ENCODE assay signal across 8 cellular contexts in the genomic region with DNA sequence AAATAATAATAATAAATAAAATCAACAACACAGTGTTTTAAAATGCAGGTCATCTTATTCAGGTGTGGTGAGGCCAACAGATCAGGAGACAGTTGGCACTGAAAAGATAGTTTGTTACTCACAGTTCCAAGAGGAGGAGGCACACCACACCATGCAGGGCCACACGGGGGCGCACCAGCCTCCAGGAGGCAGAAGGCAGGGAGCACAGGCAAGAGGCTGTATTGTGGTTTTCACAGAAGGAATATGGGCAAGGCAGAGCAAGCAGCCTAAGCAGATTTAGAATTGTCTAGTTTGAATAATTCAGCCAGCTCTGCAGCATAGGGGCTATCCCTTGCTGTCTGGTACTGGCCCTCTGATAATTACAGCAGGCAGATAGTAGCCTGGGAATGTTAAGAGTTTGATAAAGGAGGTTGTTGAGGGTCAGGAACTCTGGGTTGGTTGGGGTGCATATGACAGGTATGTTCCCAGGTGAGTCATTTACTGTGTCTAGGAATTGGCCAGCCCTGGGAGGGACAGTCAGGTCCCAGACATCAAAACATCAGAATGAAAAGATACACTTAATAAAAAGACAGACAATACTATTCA. TPM values are rescaled to one million over a fixed set of nuclear protein-coding genes. Genes with fewer than 3 reads are reported as not detected.
DNase-seq lines count a peak whose midpoint lies in the region; ATAC-seq and TF ChIP-seq lines count a peak whose summit lies in the region.

No MANE protein-coding gene starts in this region.

- intact Hi-C loops in body of pancreas (cut with DNase I), result no loop called here
- intact Hi-C loops in naive thymus-derived CD4-positive, alpha-beta T cell (cut with micrococcal nuclease), result loop anchor here in 1 of 2 donors (1.0 kb wide), 1 partner anchor 74 kb away; no protein-coding TSS in a partner anchor

- no peaks in the 10 kb centered on the region for H3K4me1 Mint-ChIP-seq in naive thymus-derived CD4-positive, alpha-beta T cell

- H3K36me3 ChIP-seq in BE2C (no peaks in the 10 kb centered on the region), OCI-LY3 (replicated peaks; ENCODE audit: low read depth, low read length) (no peaks in the 10 kb centered on the region), body of pancreas (replicated peaks in 1 of 2; ENCODE audit: insufficient read depth in 1 of 2, low read depth in 2 of 2) (no peaks in the 10 kb centered on the region)
- H3K36me3 ChIP-seq in naive thymus-derived CD4-positive, alpha-beta T cell (ENCODE audit: control insufficient read depth in 2 of 3, insufficient read depth in 3 of 3, low read length in 3 of 3), result no peaks in the 10 kb centered on the region

- H3K4me2 ChIP-seq in OCI-LY3 (ENCODE audit: low read length), result no peak overlapping the region

- H3K9me3 ChIP-seq in BE2C (no peaks in the 10 kb centered on the region), OCI-LY3 (ENCODE audit: insufficient read depth, low read length) (no peaks in the 10 kb centered on the region), body of pancreas (no peaks in the 10 kb centered on the region)
- H3K9me3 ChIP-seq in naive thymus-derived CD4-positive, alpha-beta T cell (ENCODE audit: control insufficient read depth in 2 of 3, low read length in 3 of 3), result no peaks in the 10 kb centered on the region

- H4K20me1 ChIP-seq in OCI-LY3 (ENCODE audit: insufficient read depth, low read length), result no peaks in the 10 kb centered on the region

- no peak overlapping the region for H3K4me3 Mint-ChIP-seq in naive thymus-derived CD4-positive, alpha-beta T cell

- POLR2A ChIA-PET in naive thymus-derived CD4-positive, alpha-beta T cell (lab: Charles Lee), result no interaction called here

- no peaks in the 10 kb centered on the region for H3K79me2 ChIP-seq in OCI-LY3 (ENCODE audit: low read length)

- H3K4me3 ChIP-seq in BE2C (ENCODE audit: low read depth, low read length) (no peak overlapping the region), OCI-LY3 (ENCODE audit: low read length) (no peak overlapping the region), body of pancreas (no peak overlapping the region)
- no peak overlapping the region for H3K4me3 ChIP-seq in naive thymus-derived CD4-positive, alpha-beta T cell (ENCODE audit: low read length)

- H3K9me3 Mint-ChIP-seq in naive thymus-derived CD4-positive, alpha-beta T cell, result no peaks in the 10 kb centered on the region

- CTCF ChIA-PET in naive thymus-derived CD4-positive, alpha-beta T cell (lab: Charles Lee), result no interaction called here

- H3K4me1 ChIP-seq in BE2C (peaks cover 29% of the 10 kb centered on the region), OCI-LY3 (ENCODE audit: low read length) (peaks cover 5% of the 10 kb centered on the region; the same call in 1 of the 2 replicates), body of pancreas (no peaks in the 10 kb centered on the region)
- H3K4me1 ChIP-seq in naive thymus-derived CD4-positive, alpha-beta T cell (ENCODE audit: control insufficient read depth in 2 of 2, insufficient read depth in 2 of 2, low read length in 2 of 2), result no peaks in the 10 kb centered on the region

- TF ChIP-seq POLR2A in body of pancreas (IDR thresholded peaks at IDR 0.05), result no peak

- WGBS in body of pancreas, 2 donors, result 23 to 48% methylated on average over 2 of the region's 2 CpGs

- TF ChIP-seq CTCF in BE2C (IDR thresholded peaks at IDR 0.05; ENCODE audit: low read depth, low read length) (peak; percentile 84), OCI-LY3 (IDR thresholded peaks at IDR 0.05; ENCODE audit: low read depth, low read length) (peak; percentile 73), body of pancreas (IDR thresholded peaks at IDR 0.05) (peak in 3 of 7 experiments; percentile 2 to 28 (median 13))

- no peak overlapping the region for H3K27ac Mint-ChIP-seq in naive thymus-derived CD4-positive, alpha-beta T cell

- no peaks in the 10 kb centered on the region for H3K36me3 Mint-ChIP-seq in naive thymus-derived CD4-positive, alpha-beta T cell

- H2AFZ ChIP-seq in OCI-LY3 (ENCODE audit: low read depth, low read length), result no peak overlapping the region

- ATAC-seq in GM21529 (IDR thresholded peaks at IDR 0.05; ENCODE audit: unreplicated experiment) (peak; percentile 66), body of pancreas (no peak), HG02642 (IDR thresholded peaks at IDR 0.05; ENCODE audit: poor library complexity, unreplicated experiment) (no peak)
- peak; percentile 36 for ATAC-seq in naive thymus-derived CD4-positive, alpha-beta T cell

- DNase-seq in BE2C (peak; percentile 68), body of pancreas (peak in 3 of 4 donors; percentile 10 to 20 (median 16)), pons (ENCODE audit: low spot score) (no peak), NCI-H2196 (lab: John Stamatoyannopoulos, UW; ENCODE audit: unreplicated experiment) (no peak)
- peak in 1 of 9 donors; percentile 54 for DNase-seq in naive thymus-derived CD4-positive, alpha-beta T cell

- H3K27me3 ChIP-seq in BE2C, result no peaks in the 10 kb centered on the region
- peaks cover 14% of the 10 kb centered on the region; the same call in 1 of the 2 replicates for H3K27me3 ChIP-seq in OCI-LY3 (ENCODE audit: low read depth, low read length)
- H3K27me3 ChIP-seq in body of pancreas, result no peaks in the 10 kb centered on the region
- no peaks in the 10 kb centered on the region for H3K27me3 ChIP-seq in naive thymus-derived CD4-positive, alpha-beta T cell (ENCODE audit: control insufficient read depth in 2 of 2, insufficient read depth in 2 of 2, low read length in 2 of 2)

- H3K27ac ChIP-seq in OCI-LY3 (ENCODE audit: low read length), result no peak overlapping the region
- H3K27ac ChIP-seq in body of pancreas, result no peak overlapping the region
- no peak overlapping the region for H3K27ac ChIP-seq in naive thymus-derived CD4-positive, alpha-beta T cell (ENCODE audit: low read depth, low read length)

- no peak overlapping the region for H3K9ac ChIP-seq in OCI-LY3 (ENCODE audit: low read length)

- H3K27me3 Mint-ChIP-seq in naive thymus-derived CD4-positive, alpha-beta T cell, result peaks cover 0 to 15% (median 9%) of the 10 kb centered on the region in 5 donors

RNA-seq across cellular contexts. Expression of a gene that starts 31.3 kb away (rescaled TPM):
- 0.43 TPM for polyA plus RNA-seq in BE2C (2012; ENCODE audit: insufficient read depth, insufficient read length, low read depth)
- not detected for total RNA-seq in body of pancreas
- total RNA-seq in naive thymus-derived CD4-positive, alpha-beta T cell, result not detected
- not detected for polyA plus RNA-seq in naive thymus-derived CD4-positive, alpha-beta T cell

Comparison
In these comparisons a context has a peak if more than half of its experiments do, and no peak if none do; other contexts are left out.
1. DNase-seq: peak in BE2C (single experiment) and body of pancreas (3 of 4); none in pons (single experiment) and NCI-H2196 (single experiment).
2. ATAC-seq: peak in GM21529 (single experiment) and naive thymus-derived CD4-positive, alpha-beta T cell (single experiment); none in body of pancreas (single experiment) and HG02642 (single experiment).